ENCODE assay signal across 8 cellular contexts in the genomic region with DNA sequence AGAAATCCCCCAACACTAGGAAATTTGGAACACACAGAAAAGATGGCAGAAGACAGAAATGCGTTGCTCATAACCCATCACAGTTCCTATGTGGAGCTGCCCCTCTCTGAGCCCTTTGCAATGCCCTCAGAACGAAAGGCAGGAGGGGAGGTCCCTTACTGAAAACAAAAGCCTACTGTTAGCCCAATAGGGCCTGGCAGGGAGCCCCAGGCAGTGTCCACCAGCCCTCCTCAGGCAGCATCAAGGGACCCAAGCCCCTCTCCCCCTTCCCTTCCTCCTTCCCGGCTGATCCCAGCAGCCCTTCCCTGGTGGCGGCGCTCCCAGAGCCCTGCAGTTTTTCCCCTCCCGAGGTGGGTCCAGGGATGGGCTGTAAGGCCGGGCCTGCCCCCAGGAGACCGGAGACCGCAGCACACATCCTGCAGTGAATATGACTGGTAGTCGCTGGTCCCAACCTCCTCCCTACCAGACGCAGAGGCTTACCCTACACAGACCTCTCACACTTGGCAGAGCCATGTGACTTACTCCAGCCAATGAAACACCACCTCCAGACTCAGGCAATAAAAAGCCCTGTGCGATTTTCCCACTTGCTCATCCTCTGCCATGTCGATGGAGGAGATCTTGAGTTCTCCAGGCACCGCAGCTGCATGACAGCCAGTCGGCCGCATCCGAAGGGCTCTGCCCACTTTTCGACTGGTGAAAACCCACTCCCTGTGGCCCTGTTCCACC. TPM values are rescaled to one million over a fixed set of nuclear protein-coding genes. Genes with fewer than 3 reads are reported as not detected.
DNase-seq lines count a peak whose midpoint lies in the region; ATAC-seq and TF ChIP-seq lines count a peak whose summit lies in the region.

No MANE protein-coding gene starts in this region.

- intact Hi-C loops in adrenal gland (cut with DNase I): no loop called here

- TF ChIP-seq CTCF in adrenal gland (IDR thresholded peaks at IDR 0.05): no peak

- H3K4me3 ChIP-seq in BLaER1 treated with 17β-estradiol and CSF1 and Interleukin-3, amounts not matched to agents 10 nM and 100 nM: no peak overlapping the region
- H3K4me3 ChIP-seq in adrenal gland: no peak overlapping the region

- peak overlapping the region; percentile 7 to 88 (median 73); a peak in 19 of 22 replicates for H3K4me2 ChIP-seq in BLaER1 treated with 17β-estradiol and CSF1 and Interleukin-3, amounts not matched to agents 10 nM and 100 nM

- peaks cover 0 to 15% (median 14%) of the 10 kb centered on the region in 11 experiments; a peak in 17 of 22 replicates for H3K9me3 ChIP-seq in BLaER1 treated with 17β-estradiol and CSF1 and Interleukin-3, amounts not matched to agents 10 nM and 100 nM (replicated peaks in 1 of 11)
- H3K9me3 ChIP-seq in adrenal gland (replicated peaks in 1 of 3): no peaks in the 10 kb centered on the region

- ATAC-seq in GM19395 (IDR thresholded peaks at IDR 0.05; ENCODE audit: unreplicated experiment) (peak; percentile 65), HG03378 (IDR thresholded peaks at IDR 0.05; ENCODE audit: unreplicated experiment) (peak; percentile 74)

- H3K4me1 ChIP-seq in BLaER1 treated with 17β-estradiol and CSF1 and Interleukin-3, amounts not matched to agents 10 nM and 100 nM: peaks cover 9 to 28% (median 22%) of the 10 kb centered on the region in 10 experiments
- no peaks in the 10 kb centered on the region for H3K4me1 ChIP-seq in adrenal gland (replicated peaks in 1 of 2)

- peak overlapping the region in 5 of 11 experiments; percentile 40 to 74 (median 71); a peak in 8 of 22 replicates for H3K9ac ChIP-seq in BLaER1 treated with 17β-estradiol and CSF1 and Interleukin-3, amounts not matched to agents 10 nM and 100 nM

- DNase-seq in activated CD8-positive, alpha-beta memory T cell treated with anti-CD3 and anti-CD28 coated beads, Interleukin-2, amount 50 U/mL, for 48 hours: peak; percentile 84
- DNase-seq in medulla oblongata (ENCODE audit: extremely low spot score) (peak; percentile 77), cortex of kidney (lab: John Stamatoyannopoulos, UW) (no peak), LoVo (ENCODE audit: low spot score) (no peak), adrenal gland (no peak)

- no peaks in the 10 kb centered on the region for H3K27me3 ChIP-seq in BLaER1 treated with 17β-estradiol and CSF1 and Interleukin-3, amounts not matched to agents 10 nM and 100 nM
- no peaks in the 10 kb centered on the region for H3K27me3 ChIP-seq in adrenal gland

- H3K27ac ChIP-seq in BLaER1 treated with 17β-estradiol and CSF1 and Interleukin-3, amounts not matched to agents 10 nM and 100 nM: peak overlapping the region in 8 of 11 experiments; percentile 58 to 80 (median 72); a peak in 13 of 22 replicates
- no peak overlapping the region for H3K27ac ChIP-seq in adrenal gland

- 81 to 86% (median 84%) methylated on average over 16 to 18 of the region's 18 CpGs for WGBS in adrenal gland, 4 donors

- H4K20me1 ChIP-seq in BLaER1 treated with 17β-estradiol and CSF1 and Interleukin-3, amounts not matched to agents 10 nM and 100 nM: no peaks in the 10 kb centered on the region

- no peaks in the 10 kb centered on the region for H3K36me3 ChIP-seq in BLaER1 treated with 17β-estradiol and CSF1 and Interleukin-3, amounts not matched to agents 10 nM and 100 nM
- H3K36me3 ChIP-seq in adrenal gland (replicated peaks in 1 of 2): no peaks in the 10 kb centered on the region

- no peak for TF ChIP-seq POLR2A in adrenal gland (IDR thresholded peaks at IDR 0.05)

RNA-seq across cellular contexts. Expression of a gene that starts 19.4 kb away (rescaled TPM):
- 1 to 10 TPM in 7 of 8 donors, under 1 TPM in 1; 0.97 to 4.7 (median 2.3) TPM for total RNA-seq in adrenal gland
- 1 to 10 TPM in 2 of 3 donors, under 1 TPM in 1; 0.48 to 2.4 (median 1.9) TPM for polyA plus RNA-seq in adrenal gland

RNA-seq across cellular contexts. Expression of a gene that starts 26.3 kb away (rescaled TPM):
- not detected for total RNA-seq in adrenal gland
- not detected for polyA plus RNA-seq in adrenal gland

RNA-seq across cellular contexts. Expression of a gene that starts 44.0 kb away (rescaled TPM):
- 100 to 1,000 TPM; 145 to 209 (median 166) TPM for total RNA-seq in adrenal gland
- polyA plus RNA-seq in adrenal gland: 100 to 1,000 TPM in 1 of 3 donors, 10 to 100 TPM in 2; 37.8 to 129 (median 45.9) TPM

RNA-seq across cellular contexts. Expression of a gene that starts 48.3 kb away (rescaled TPM):
- 10 to 100 TPM in 1 of 8 donors, 1 to 10 TPM in 6, under 1 TPM in 1; 0.95 to 12.9 (median 4.3) TPM for total RNA-seq in adrenal gland
- polyA plus RNA-seq in adrenal gland: 1 to 10 TPM; 1.2 to 5.5 (median 2.0) TPM

Comparison
In these comparisons a context has a peak if more than half of its experiments do, and no peak if none do; other contexts are left out.
1. H3K27ac ChIP-seq: peak in BLaER1 treated with 17β-estradiol and CSF1 and Interleukin-3, amounts not matched to agents 10 nM and 100 nM (8 of 11); none in adrenal gland (0 of 5).
2. DNase-seq: peak in activated CD8-positive, alpha-beta memory T cell treated with anti-CD3 and anti-CD28 coated beads, Interleukin-2, amount 50 U/mL, for 48 hours (single experiment) and medulla oblongata (single experiment); none in cortex of kidney (single experiment), LoVo (single experiment) and adrenal gland (0 of 7).